8 cellular contexts compared by ENCODE assay signal in the genomic region with DNA sequence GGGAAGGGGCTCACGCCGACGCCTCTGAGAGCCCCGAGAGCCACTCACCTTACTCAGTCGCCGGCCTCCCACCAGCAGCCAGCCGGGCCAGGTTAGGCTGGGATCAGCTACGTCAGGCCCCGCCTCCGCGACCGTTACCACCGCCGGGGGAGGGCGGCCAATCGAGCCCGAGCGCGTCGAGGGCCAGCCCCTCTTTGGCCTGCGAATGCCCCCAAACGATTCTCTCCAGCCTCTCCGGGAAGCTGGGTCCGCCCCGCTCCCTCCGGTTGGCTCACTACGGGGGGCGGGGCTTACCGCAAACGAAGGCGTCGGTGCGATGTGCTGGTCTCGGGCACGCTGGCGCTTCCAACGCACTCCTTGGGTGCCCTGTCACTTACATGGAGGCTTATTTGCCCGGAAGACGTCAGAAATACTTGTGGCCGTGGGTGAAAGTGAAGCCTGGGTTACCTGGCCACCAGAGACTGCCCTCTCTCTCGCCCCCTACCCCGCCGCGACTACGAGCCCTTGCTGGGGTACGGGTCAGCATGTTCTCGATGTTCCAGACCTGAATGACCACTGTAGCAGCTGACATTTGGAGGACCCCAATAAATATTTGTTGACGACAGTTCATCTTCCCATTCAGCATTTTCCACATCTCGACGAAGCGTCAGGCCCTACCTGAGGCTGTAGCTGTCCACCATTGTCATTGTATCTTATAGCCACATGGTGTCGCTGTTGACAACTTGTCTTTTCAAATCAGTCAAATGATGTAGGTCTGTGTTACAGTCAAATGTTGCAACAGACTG. TPM values are rescaled to one million over a fixed set of nuclear protein-coding genes. Genes with fewer than 3 reads are reported as not detected.
A peak's percentile ranks its signal among the peaks of the same experiment; 100 is the strongest.
DNase-seq lines count a peak whose midpoint lies in the region; ATAC-seq and TF ChIP-seq lines count a peak whose summit lies in the region.

A gene with protein sequence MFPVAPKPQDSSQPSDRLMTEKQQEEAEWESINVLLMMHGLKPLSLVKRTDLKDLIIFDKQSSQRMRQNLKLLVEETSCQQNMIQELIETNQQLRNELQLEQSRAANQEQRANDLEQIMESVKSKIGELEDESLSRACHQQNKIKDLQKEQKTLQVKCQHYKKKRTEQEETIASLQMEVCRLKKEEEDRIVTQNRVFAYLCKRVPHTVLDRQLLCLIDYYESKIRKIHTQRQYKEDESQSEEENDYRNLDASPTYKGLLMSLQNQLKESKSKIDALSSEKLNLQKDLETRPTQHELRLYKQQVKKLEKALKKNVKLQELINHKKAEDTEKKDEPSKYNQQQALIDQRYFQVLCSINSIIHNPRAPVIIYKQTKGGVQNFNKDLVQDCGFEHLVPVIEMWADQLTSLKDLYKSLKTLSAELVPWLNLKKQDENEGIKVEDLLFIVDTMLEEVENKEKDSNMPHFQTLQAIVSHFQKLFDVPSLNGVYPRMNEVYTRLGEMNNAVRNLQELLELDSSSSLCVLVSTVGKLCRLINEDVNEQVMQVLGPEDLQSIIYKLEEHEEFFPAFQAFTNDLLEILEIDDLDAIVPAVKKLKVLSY (minus strand): TSS at position 111 of the 785 bp plus-strand sequence. CDS start 21,333 bp downstream, outside the sequence.

- H3K4me1 Mint-ChIP-seq in neural crest cell: peaks cover 10% of the 10 kb centered on the region

- DNase-seq in D341Med (ENCODE audit: low spot score): peak; percentile 94
- peak; percentile 97 for DNase-seq in KBM-7
- peak; percentile 88 for DNase-seq in activated T-cell treated with anti-CD3 and anti-CD28 coated beads, Interleukin-2, amount 50 U/mL, for 1 hour
- peak; percentile 97 for DNase-seq in fibroblast of pulmonary artery (ENCODE audit: low read depth)
- DNase-seq in neural crest cell (ENCODE audit: low read depth, low spot score): peak; percentile 85
- DNase-seq in C1 segment of cervical spinal cord (lab: John Stamatoyannopoulos, UW): no peak

- in situ Hi-C loops in KBM-7 (cut with MboI; ENCODE audit: low pct_unique_long_range_greater_than_20kb, low sequenced_read_pairs): loop anchor here (25.0 kb wide), 1 partner anchor 318 kb away; no protein-coding TSS in a partner anchor

- peak within 1 kb of the TSS; percentile 64 for H3K4me3 ChIP-seq in fibroblast of pulmonary artery (replicated peaks; ENCODE audit: low read depth, low read length)

- H3K27ac Mint-ChIP-seq in neural crest cell (ENCODE audit: unreplicated experiment): peak within 1 kb of the TSS; percentile 27

- ATAC-seq in GM21576 (IDR thresholded peaks at IDR 0.05; ENCODE audit: unreplicated experiment): peak; percentile 87

- TF ChIP-seq CTCF in fibroblast of pulmonary artery (IDR thresholded peaks at IDR 0.05; ENCODE audit: low read length, missing control alignments) (peak; percentile 77), neural crest cell (conservative IDR thresholded peaks at IDR 0.05) (peak; percentile 96), subcutaneous adipose tissue (IDR thresholded peaks at IDR 0.05; ENCODE audit: low read depth) (no peak)

- no peaks in the 10 kb centered on the region for H3K36me3 Mint-ChIP-seq in neural crest cell (ENCODE audit: low read depth)

- peaks cover 3% of the 10 kb centered on the region for H3K27me3 Mint-ChIP-seq in neural crest cell (ENCODE audit: low read depth)

- H3K4me3 Mint-ChIP-seq in neural crest cell: peak within 1 kb of the TSS; percentile 89

- no peaks in the 10 kb centered on the region for H3K9me3 Mint-ChIP-seq in neural crest cell

RNA-seq across cellular contexts. Expression of the gene that starts here (rescaled TPM):
- 23.5 and 24.9 TPM in 2 replicates for total RNA-seq in neural crest cell
- total RNA-seq in subcutaneous adipose tissue: 10 to 100 TPM; 13.0 to 25.3 (median 17.5) TPM

Comparison
In these comparisons a context has a peak if more than half of its experiments do, and no peak if none do; other contexts are left out.
1. DNase-seq: peak in D341Med (single experiment), KBM-7 (single experiment), activated T-cell treated with anti-CD3 and anti-CD28 coated beads, Interleukin-2, amount 50 U/mL, for 1 hour (single experiment), fibroblast of pulmonary artery (single experiment) and neural crest cell (single experiment); none in C1 segment of cervical spinal cord (0 of 14).